1 cellular context compared by ENCODE assay signal in the genomic region with DNA sequence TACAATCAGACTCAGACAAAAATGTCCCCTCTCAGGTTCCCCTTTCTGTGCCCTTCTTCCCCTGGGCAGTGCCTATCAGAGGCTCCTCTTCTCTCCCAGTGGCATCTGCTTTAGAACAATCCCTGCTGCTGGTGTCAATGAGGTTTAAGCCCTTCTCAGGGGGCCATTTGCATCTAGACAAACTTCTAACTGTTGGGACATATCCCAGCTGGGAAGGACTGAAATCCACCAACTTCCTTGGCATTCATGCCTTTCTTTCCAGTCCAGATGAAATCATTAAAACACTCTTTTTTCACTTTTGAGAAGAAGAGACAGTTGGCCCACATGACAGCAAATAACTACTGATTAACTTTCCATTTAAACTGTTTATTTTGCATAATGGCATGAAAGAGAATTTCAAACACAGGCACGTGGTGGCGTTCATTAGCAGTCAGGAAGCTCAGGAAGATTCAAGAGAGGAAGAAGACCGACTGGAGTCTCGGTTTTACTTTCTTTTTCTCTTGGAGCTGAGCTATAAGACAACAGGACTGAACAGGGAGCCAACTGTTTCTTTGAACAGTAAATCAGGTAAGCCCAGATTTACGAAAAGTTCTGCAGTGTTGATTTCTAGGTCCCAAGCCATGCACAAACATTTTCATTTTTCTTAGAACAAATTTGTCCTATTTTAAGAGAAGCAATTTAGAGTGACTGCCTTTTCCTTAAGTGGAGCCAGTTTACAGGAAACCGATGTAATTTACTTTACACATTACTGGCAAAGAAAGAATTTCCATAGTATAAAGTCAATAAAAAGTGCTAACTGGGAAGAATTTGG.
TF ChIP-seq lines count a peak whose summit lies in the region.

TSS of gene GIMAP2 (plus strand) at position 488 of the 811 bp plus-strand sequence. CDS start 1,354 bp downstream, outside the sequence.

TF ChIP-seq in K562, 482 proteins besides CTCF, POLR2A, EP300 and RAD21 (continued from another document):
- TF ChIP-seq, protein P1, sequence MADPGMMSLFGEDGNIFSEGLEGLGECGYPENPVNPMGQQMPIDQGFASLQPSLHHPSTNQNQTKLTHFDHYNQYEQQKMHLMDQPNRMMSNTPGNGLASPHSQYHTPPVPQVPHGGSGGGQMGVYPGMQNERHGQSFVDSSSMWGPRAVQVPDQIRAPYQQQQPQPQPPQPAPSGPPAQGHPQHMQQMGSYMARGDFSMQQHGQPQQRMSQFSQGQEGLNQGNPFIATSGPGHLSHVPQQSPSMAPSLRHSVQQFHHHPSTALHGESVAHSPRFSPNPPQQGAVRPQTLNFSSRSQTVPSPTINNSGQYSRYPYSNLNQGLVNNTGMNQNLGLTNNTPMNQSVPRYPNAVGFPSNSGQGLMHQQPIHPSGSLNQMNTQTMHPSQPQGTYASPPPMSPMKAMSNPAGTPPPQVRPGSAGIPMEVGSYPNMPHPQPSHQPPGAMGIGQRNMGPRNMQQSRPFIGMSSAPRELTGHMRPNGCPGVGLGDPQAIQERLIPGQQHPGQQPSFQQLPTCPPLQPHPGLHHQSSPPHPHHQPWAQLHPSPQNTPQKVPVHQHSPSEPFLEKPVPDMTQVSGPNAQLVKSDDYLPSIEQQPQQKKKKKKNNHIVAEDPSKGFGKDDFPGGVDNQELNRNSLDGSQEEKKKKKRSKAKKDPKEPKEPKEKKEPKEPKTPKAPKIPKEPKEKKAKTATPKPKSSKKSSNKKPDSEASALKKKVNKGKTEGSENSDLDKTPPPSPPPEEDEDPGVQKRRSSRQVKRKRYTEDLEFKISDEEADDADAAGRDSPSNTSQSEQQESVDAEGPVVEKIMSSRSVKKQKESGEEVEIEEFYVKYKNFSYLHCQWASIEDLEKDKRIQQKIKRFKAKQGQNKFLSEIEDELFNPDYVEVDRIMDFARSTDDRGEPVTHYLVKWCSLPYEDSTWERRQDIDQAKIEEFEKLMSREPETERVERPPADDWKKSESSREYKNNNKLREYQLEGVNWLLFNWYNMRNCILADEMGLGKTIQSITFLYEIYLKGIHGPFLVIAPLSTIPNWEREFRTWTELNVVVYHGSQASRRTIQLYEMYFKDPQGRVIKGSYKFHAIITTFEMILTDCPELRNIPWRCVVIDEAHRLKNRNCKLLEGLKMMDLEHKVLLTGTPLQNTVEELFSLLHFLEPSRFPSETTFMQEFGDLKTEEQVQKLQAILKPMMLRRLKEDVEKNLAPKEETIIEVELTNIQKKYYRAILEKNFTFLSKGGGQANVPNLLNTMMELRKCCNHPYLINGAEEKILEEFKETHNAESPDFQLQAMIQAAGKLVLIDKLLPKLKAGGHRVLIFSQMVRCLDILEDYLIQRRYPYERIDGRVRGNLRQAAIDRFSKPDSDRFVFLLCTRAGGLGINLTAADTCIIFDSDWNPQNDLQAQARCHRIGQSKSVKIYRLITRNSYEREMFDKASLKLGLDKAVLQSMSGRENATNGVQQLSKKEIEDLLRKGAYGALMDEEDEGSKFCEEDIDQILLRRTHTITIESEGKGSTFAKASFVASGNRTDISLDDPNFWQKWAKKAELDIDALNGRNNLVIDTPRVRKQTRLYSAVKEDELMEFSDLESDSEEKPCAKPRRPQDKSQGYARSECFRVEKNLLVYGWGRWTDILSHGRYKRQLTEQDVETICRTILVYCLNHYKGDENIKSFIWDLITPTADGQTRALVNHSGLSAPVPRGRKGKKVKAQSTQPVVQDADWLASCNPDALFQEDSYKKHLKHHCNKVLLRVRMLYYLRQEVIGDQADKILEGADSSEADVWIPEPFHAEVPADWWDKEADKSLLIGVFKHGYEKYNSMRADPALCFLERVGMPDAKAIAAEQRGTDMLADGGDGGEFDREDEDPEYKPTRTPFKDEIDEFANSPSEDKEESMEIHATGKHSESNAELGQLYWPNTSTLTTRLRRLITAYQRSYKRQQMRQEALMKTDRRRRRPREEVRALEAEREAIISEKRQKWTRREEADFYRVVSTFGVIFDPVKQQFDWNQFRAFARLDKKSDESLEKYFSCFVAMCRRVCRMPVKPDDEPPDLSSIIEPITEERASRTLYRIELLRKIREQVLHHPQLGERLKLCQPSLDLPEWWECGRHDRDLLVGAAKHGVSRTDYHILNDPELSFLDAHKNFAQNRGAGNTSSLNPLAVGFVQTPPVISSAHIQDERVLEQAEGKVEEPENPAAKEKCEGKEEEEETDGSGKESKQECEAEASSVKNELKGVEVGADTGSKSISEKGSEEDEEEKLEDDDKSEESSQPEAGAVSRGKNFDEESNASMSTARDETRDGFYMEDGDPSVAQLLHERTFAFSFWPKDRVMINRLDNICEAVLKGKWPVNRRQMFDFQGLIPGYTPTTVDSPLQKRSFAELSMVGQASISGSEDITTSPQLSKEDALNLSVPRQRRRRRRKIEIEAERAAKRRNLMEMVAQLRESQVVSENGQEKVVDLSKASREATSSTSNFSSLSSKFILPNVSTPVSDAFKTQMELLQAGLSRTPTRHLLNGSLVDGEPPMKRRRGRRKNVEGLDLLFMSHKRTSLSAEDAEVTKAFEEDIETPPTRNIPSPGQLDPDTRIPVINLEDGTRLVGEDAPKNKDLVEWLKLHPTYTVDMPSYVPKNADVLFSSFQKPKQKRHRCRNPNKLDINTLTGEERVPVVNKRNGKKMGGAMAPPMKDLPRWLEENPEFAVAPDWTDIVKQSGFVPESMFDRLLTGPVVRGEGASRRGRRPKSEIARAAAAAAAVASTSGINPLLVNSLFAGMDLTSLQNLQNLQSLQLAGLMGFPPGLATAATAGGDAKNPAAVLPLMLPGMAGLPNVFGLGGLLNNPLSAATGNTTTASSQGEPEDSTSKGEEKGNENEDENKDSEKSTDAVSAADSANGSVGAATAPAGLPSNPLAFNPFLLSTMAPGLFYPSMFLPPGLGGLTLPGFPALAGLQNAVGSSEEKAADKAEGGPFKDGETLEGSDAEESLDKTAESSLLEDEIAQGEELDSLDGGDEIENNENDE (IDR thresholded peaks at IDR 0.05; ENCODE audit: low read depth, low read length) = no peak
- no peak for TF ChIP-seq ZNF583 (CRISPR knock-in tag; IDR thresholded peaks at IDR 0.05)
- no peak for TF ChIP-seq RNF2 (IDR thresholded peaks at IDR 0.05)
- peak; percentile 59; the same call in 1 of the 2 replicates for TF ChIP-seq GABPA (tag; conservative IDR thresholded peaks at IDR 0.05; ENCODE audit: low read depth)
- no peak for TF ChIP-seq KLF6 (CRISPR knock-in tag; IDR thresholded peaks at IDR 0.05; ENCODE audit: borderline replicate concordance)
- TF ChIP-seq MNT (conservative IDR thresholded peaks at IDR 0.05) = peak in 1 of 2 experiments; percentile 41; a peak in 2 of 4 replicates
- no peak for TF ChIP-seq LARP7 (IDR thresholded peaks at IDR 0.05)
- peak; percentile 48; the same call in 1 of the 2 replicates for TF ChIP-seq BHLHE40 (IDR thresholded peaks at IDR 0.05; ENCODE audit: low read length)
- TF ChIP-seq SMARCC2 (IDR thresholded peaks at IDR 0.05; ENCODE audit: low read depth) = no peak
- no peak for TF ChIP-seq ZNF12 (CRISPR knock-in tag; IDR thresholded peaks at IDR 0.05)
- 0 out of 2 replicates have a peak, but pooled peaks have one; percentile 74 for TF ChIP-seq ZNF175 (CRISPR knock-in tag; IDR thresholded peaks at IDR 0.05; ENCODE audit: low read depth)
- peak; percentile 55 for TF ChIP-seq POLR2H (tag; IDR thresholded peaks at IDR 0.05; ENCODE audit: low read depth)
- TF ChIP-seq RBM15 (IDR thresholded peaks at IDR 0.05; ENCODE audit: insufficient read depth, low read length) = no peak
- TF ChIP-seq ZBTB17 (CRISPR knock-in tag; IDR thresholded peaks at IDR 0.05) = no peak
- no peak for TF ChIP-seq TEAD2 (tag; IDR thresholded peaks at IDR 0.05)
- TF ChIP-seq ZNF76 (CRISPR knock-in tag; IDR thresholded peaks at IDR 0.05; ENCODE audit: borderline replicate concordance) = no peak
- no peak for TF ChIP-seq ZNF511 (CRISPR knock-in tag; IDR thresholded peaks at IDR 0.05)
- no peak for TF ChIP-seq CBFB (CRISPR knock-in tag; IDR thresholded peaks at IDR 0.05)
- peak; percentile 28; the same call in 1 of the 2 replicates for TF ChIP-seq VEZF1 (CRISPR knock-in tag; IDR thresholded peaks at IDR 0.05)
- 0 out of 2 replicates have a peak, but pooled peaks have one; percentile 52 for TF ChIP-seq ZNF589 (CRISPR knock-in tag; IDR thresholded peaks at IDR 0.05; ENCODE audit: low read depth)
